ENCODE assay signal across 25 cellular contexts in genomic region chr4:26213317-26213716, GRCh38.
A peak's percentile ranks its signal among the peaks of the same experiment; 100 is the strongest.
DNase-seq lines count a peak whose midpoint lies in the region; ATAC-seq, FAIRE-seq and TF ChIP-seq lines count a peak whose summit lies in the region.
"Had no signal": no experiment of that assay in that cellular context is flagged by ENCODE, and none has a peak within 500 bp of the region (broad histone marks: within the 10 kb centered on the region; RNA-seq: fewer than 3 reads in every experiment).

No MANE protein-coding gene starts in this region.

- CTCF ChIA-PET in activated CD4-positive, alpha-beta T cell treated with anti-CD3 and anti-CD28 coated beads for 36 hours (lab: Charles Lee) = no interaction called here
- CTCF ChIA-PET in GM12878 (lab: Yijun Ruan, JAX) = interaction anchor here (0.6 kb wide), 1 partner anchor 27 kb away, joined by 3 read pairs; no protein-coding TSS in a partner anchor
- CTCF ChIA-PET in WTC11 (lab: Charles Lee) = no interaction called here

- peaks cover 2% of the 10 kb centered on the region for H3K4me1 ChIP-seq in GM12878 (ENCODE audit: control insufficient read depth, insufficient read depth, low read length)
- peaks cover 12 to 14% of the 10 kb centered on the region in 2 experiments for H3K4me1 ChIP-seq in trophoblast cell (ENCODE audit: control insufficient read depth in 1 of 2, insufficient read depth in 2 of 2, low read length in 2 of 2)
- no peaks in the 10 kb centered on the region for H3K4me1 ChIP-seq in uterus

- peaks cover 7% of the 10 kb centered on the region for H3K79me1 ChIP-seq in trophoblast cell (ENCODE audit: low read length)

- H2AFZ ChIP-seq in GM12878 (ENCODE audit: control insufficient read depth, low read depth, low read length) (no peak overlapping the region), trophoblast cell (ENCODE audit: insufficient read depth, low read length, poor library complexity) (no peak overlapping the region)
- H2AFZ ChIP-seq: PC-9 had no signal

- H2AK5ac ChIP-seq in trophoblast cell (ENCODE audit: low read length) = no peak overlapping the region

- no peaks in the 10 kb centered on the region for H3K4me1 Mint-ChIP-seq in activated CD4-positive, alpha-beta T cell treated with anti-CD3 and anti-CD28 coated beads for 36 hours
- peaks cover 23% of the 10 kb centered on the region for H3K4me1 Mint-ChIP-seq in HFFc6 (ENCODE audit: low read depth)
- peaks cover 18% of the 10 kb centered on the region for H3K4me1 Mint-ChIP-seq in WTC11

- SMC1A ChIA-PET in GM12878 (lab: Charles Lee; ENCODE audit: uncharacterized antibody, unreplicated experiment) = interaction anchor here (0.6 kb wide), 1 partner anchor 442 kb away, joined by 3 read pairs; no protein-coding TSS in a partner anchor

- H4K20me1 ChIP-seq in GM12878 (ENCODE audit: control insufficient read depth, insufficient read depth) = no peaks in the 10 kb centered on the region

- BruUV-seq in GM12878 (replicated peaks; lab: Mats Ljungman, UMichigan) = no TSS peak

- TF ChIP-seq RAD21 in GM12878 (IDR thresholded peaks at IDR 0.05; ENCODE audit: insufficient read depth, low read depth, low read length) = no peak

- no peak overlapping the region for H3K9ac ChIP-seq in GM12878 (ENCODE audit: control insufficient read depth, insufficient read depth, low read length)
- no peak overlapping the region for H3K9ac ChIP-seq in trophoblast cell (ENCODE audit: low read length)

- in situ Hi-C loops in GM12878 (cut with MboI) = no loop called here

- no peak overlapping the region for H3K4me2 ChIP-seq in GM12878 (ENCODE audit: control insufficient read depth, insufficient read depth)
- H3K4me2 ChIP-seq in trophoblast cell (ENCODE audit: low read length) = no peak overlapping the region

- POLR2A ChIA-PET in activated CD4-positive, alpha-beta T cell treated with anti-CD3 and anti-CD28 coated beads for 36 hours (lab: Charles Lee) = no interaction called here
- POLR2A ChIA-PET in GM12878 (lab: Charles Lee) (no interaction called here), WTC11 (lab: Charles Lee) (no interaction called here)

- H2BK12ac ChIP-seq in trophoblast cell (ENCODE audit: low read length) = no peak overlapping the region

- no peaks in the 10 kb centered on the region for H3K9me3 Mint-ChIP-seq in activated CD4-positive, alpha-beta T cell treated with anti-CD3 and anti-CD28 coated beads for 36 hours (ENCODE audit: low read depth)
- no peaks in the 10 kb centered on the region for H3K9me3 Mint-ChIP-seq in HFFc6
- H3K9me3 Mint-ChIP-seq in WTC11 = 0 out of 2 replicates have a peak, but pooled peaks cover 7% of the 10 kb centered on the region
- H3K9me3 Mint-ChIP-seq: CD8-positive, alpha-beta T cell had no signal

- no peaks in the 10 kb centered on the region for H3K79me2 ChIP-seq in GM12878 (ENCODE audit: control insufficient read depth, insufficient read depth, low read length)
- no peaks in the 10 kb centered on the region for H3K79me2 ChIP-seq in trophoblast cell (ENCODE audit: control insufficient read depth, insufficient read depth, low read length, poor library complexity)

- ATAC-seq in activated CD4-positive, alpha-beta T cell treated with anti-CD3 and anti-CD28 coated beads for 36 hours = no peak
- ATAC-seq in GM12878 (no peak), WTC11 (no peak)
- ATAC-seq: CD8-positive, alpha-beta T cell; SK-N-SH treated with all-trans-retinoic acid at 6 μM for 48 hours had no signal

- H3K27ac ChIP-seq in GM12878 (ENCODE audit: control insufficient read depth, insufficient read depth) (no peak overlapping the region), trophoblast cell (ENCODE audit: low read depth, low read length) (peak overlapping the region; percentile 67), uterus (no peak overlapping the region)
- H3K27ac ChIP-seq: 22Rv1, RWPE1 had no signal

- peak overlapping the region; percentile 8 for H2BK120ac ChIP-seq in trophoblast cell (ENCODE audit: insufficient read depth, low read length, poor library complexity)

- H3K27me3 Mint-ChIP-seq in activated CD4-positive, alpha-beta T cell treated with anti-CD3 and anti-CD28 coated beads for 36 hours = peaks cover 15% of the 10 kb centered on the region
- peaks cover 5% of the 10 kb centered on the region for H3K27me3 Mint-ChIP-seq in HFFc6 (ENCODE audit: insufficient read depth)
- H3K27me3 Mint-ChIP-seq in WTC11 (ENCODE audit: low read depth) = peaks cover 12% of the 10 kb centered on the region

- RAD21 ChIA-PET in GM12878 (lab: Charles Lee; ENCODE audit: unreplicated experiment) = no interaction called here

- peak overlapping the region; percentile 45 for H4K91ac ChIP-seq in trophoblast cell (ENCODE audit: low read depth, low read length)

- 0% methylated on average over 1 of the region's 1 CpG for whole genome bisulfite sequencing in GM12878 (ENCODE audit: insufficient coverage, insufficient replicate concordance, low lambda C conversion rate, missing lambda C conversion rate)
- WGBS in trophoblast cell (ENCODE audit: extremely low coverage, insufficient coverage, insufficient read length) = no CpG with 5 or more reads among the region's 1 CpG

- no peak overlapping the region for H4K8ac ChIP-seq in trophoblast cell (ENCODE audit: low read depth, low read length)

- H3K27me3 ChIP-seq in GM12878 (replicated peaks in 1 of 2; ENCODE audit: control insufficient read depth in 2 of 2, insufficient read depth in 2 of 2, low read length in 1 of 2) = no peaks in the 10 kb centered on the region
- no peaks in the 10 kb centered on the region for H3K27me3 ChIP-seq in trophoblast cell (ENCODE audit: insufficient read depth, low read length)
- H3K27me3 ChIP-seq in uterus = no peaks in the 10 kb centered on the region

- no peak overlapping the region for H3K4ac ChIP-seq in trophoblast cell (ENCODE audit: low read depth, low read length)

- H3K36me3 Mint-ChIP-seq in activated CD4-positive, alpha-beta T cell treated with anti-CD3 and anti-CD28 coated beads for 36 hours (ENCODE audit: low read depth) = no peaks in the 10 kb centered on the region
- H3K36me3 Mint-ChIP-seq in HFFc6 (ENCODE audit: low read depth) = no peaks in the 10 kb centered on the region
- no peaks in the 10 kb centered on the region for H3K36me3 Mint-ChIP-seq in WTC11
- H3K36me3 Mint-ChIP-seq: CD8-positive, alpha-beta T cell had no signal

- H3K18ac ChIP-seq in trophoblast cell (ENCODE audit: low read length) = no peak overlapping the region

- H2BK5ac ChIP-seq in trophoblast cell (ENCODE audit: low read depth, low read length, poor library complexity) = peak overlapping the region; percentile 66

- DNase-seq in activated CD4-positive, alpha-beta T cell treated with anti-CD3 and anti-CD28 coated beads for 36 hours = no peak
- no peak for DNase-seq in activated CD4-positive, alpha-beta T cell treated with anti-CD3 and anti-CD28 coated beads for 1 hour
- DNase-seq in HFFc6 = peak; percentile 21
- DNase-seq in GM12878 (ENCODE audit: low read depth, low spot score) = no peak
- peak; percentile 88 to 98 for DNase-seq in trophoblast cell
- no peak for DNase-seq in uterus
- no peak for DNase-seq in WTC11 (ENCODE audit: low spot score)
- no peak for DNase-seq in AML-193 (lab: John Stamatoyannopoulos, UW)
- DNase-seq: C1 segment of cervical spinal cord; Calu3; CD8-positive, alpha-beta T cell; DMS153; KBM-7; NCI-H1105; NCI-H146; NCI-H2029; NCI-H2227 treated with DMSO at 0.1 percent for 48 hours; NCI-H510A; NCI-H748 treated with DMSO at 0.1 percent for 48 hours; SIG-M5 had no signal

- no peak overlapping the region for H3K23ac ChIP-seq in trophoblast cell (ENCODE audit: low read length)

- H4K12ac ChIP-seq in trophoblast cell (ENCODE audit: low read depth, low read length) = no peak overlapping the region

- no peak overlapping the region for H3K4me3 ChIP-seq in GM12878
- H3K4me3 ChIP-seq in trophoblast cell (ENCODE audit: low read depth, low read length) = no peak overlapping the region
- H3K4me3 ChIP-seq in uterus = no peak overlapping the region
- H3K4me3 ChIP-seq: PC-9 had no signal

- TF ChIP-seq POLR2A in GM12878 (IDR thresholded peaks at IDR 0.05; ENCODE audit: low read depth, low read length) = no peak
- no peak for TF ChIP-seq POLR2A in uterus (IDR thresholded peaks at IDR 0.05)

- peak overlapping the region; percentile 8 for H3K27ac Mint-ChIP-seq in activated CD4-positive, alpha-beta T cell treated with anti-CD3 and anti-CD28 coated beads for 36 hours
- H3K27ac Mint-ChIP-seq in HFFc6 (no peak overlapping the region), WTC11 (no peak overlapping the region)
- H3K27ac Mint-ChIP-seq: CD8-positive, alpha-beta T cell had no signal

- H3K14ac ChIP-seq in trophoblast cell (ENCODE audit: low read length) = no peak overlapping the region

- peak; percentile 7 for FAIRE-seq in GM12878 (lab: Jason Lieb, UNC)
- FAIRE-seq: H54 had no signal

- intact Hi-C loops in activated CD4-positive, alpha-beta T cell treated with anti-CD3 and anti-CD28 coated beads for 36 hours (cut with DNase I, micrococcal nuclease) = no loop called here
- intact Hi-C loops in GM12878 (cut with micrococcal nuclease; ENCODE audit: unreplicated experiment) (no loop called here), uterus (cut with DNase I; ENCODE audit: low total_unique reads) (no loop called here)

- no peak for TF ChIP-seq CTCF in HFFc6 (IDR thresholded peaks at IDR 0.05)
- TF ChIP-seq CTCF in GM12878 (IDR thresholded peaks at IDR 0.05 in 2 of 3, conservative IDR thresholded peaks at IDR 0.05 in 1 of 3; ENCODE audit: control insufficient read depth in 2 of 3, extremely low read depth in 1 of 3, insufficient read depth in 1 of 3, low read depth in 3 of 3, low read length in 3 of 3) = no peak
- TF ChIP-seq CTCF in uterus (IDR thresholded peaks at IDR 0.05) = no peak
- TF ChIP-seq CTCF in WTC11 (IDR thresholded peaks at IDR 0.05) = no peak

- no peak for TF ChIP-seq EP300 in GM12878 (IDR thresholded peaks at IDR 0.05; ENCODE audit: borderline replicate concordance in 1 of 2, control insufficient read depth in 1 of 2, low read depth in 2 of 2, low read length in 2 of 2)

- H3K9me3 ChIP-seq in GM12878 (replicated peaks; ENCODE audit: control insufficient read depth, insufficient read depth, low read length) (no peaks in the 10 kb centered on the region), trophoblast cell (ENCODE audit: insufficient read depth, low read depth, low read length) (no peaks in the 10 kb centered on the region), uterus (no peaks in the 10 kb centered on the region)

- H3K36me3 ChIP-seq in GM12878 (ENCODE audit: control insufficient read depth in 2 of 2, insufficient read depth in 2 of 2, low read length in 1 of 2) (no peaks in the 10 kb centered on the region), trophoblast cell (ENCODE audit: control insufficient read depth in 1 of 2, insufficient read depth in 2 of 2, low read length in 2 of 2) (no peaks in the 10 kb centered on the region), uterus (no peaks in the 10 kb centered on the region)

- H3K4me3 Mint-ChIP-seq in activated CD4-positive, alpha-beta T cell treated with anti-CD3 and anti-CD28 coated beads for 36 hours = no peak overlapping the region
- H3K4me3 Mint-ChIP-seq in HFFc6 = no peak overlapping the region
- no peak overlapping the region for H3K4me3 Mint-ChIP-seq in WTC11
- H3K4me3 Mint-ChIP-seq: CD8-positive, alpha-beta T cell had no signal

Comparison
In these comparisons a context has a peak if more than half of its experiments do, and no peak if none do; other contexts are left out.
1. DNase-seq: peak in HFFc6 (single experiment) and trophoblast cell (2 of 2); none in activated CD4-positive, alpha-beta T cell treated with anti-CD3 and anti-CD28 coated beads for 36 hours (single experiment), activated CD4-positive, alpha-beta T cell treated with anti-CD3 and anti-CD28 coated beads for 1 hour (single experiment), GM12878 (single experiment), uterus (0 of 2), WTC11 (single experiment) and AML-193 (0 of 2).